In genomic region chr5:98769006-98769255, GRCh38 we compare ENCODE assay signal across 8 cellular contexts. TPM values are rescaled to one million over a fixed set of nuclear protein-coding genes. Genes with fewer than 3 reads are reported as not detected.
DNase-seq lines count a peak whose midpoint lies in the region; ATAC-seq, FAIRE-seq and TF ChIP-seq lines count a peak whose summit lies in the region.

No MANE protein-coding gene starts in this region.

- intact Hi-C loops in activated CD4-positive, alpha-beta T cell treated with anti-CD3 and anti-CD28 coated beads for 36 hours (cut with DNase I, micrococcal nuclease), result loop anchor here (1.0 to 2.0 kb wide), 3 partner anchors 27 to 292 kb away; no protein-coding TSS in a partner anchor
- intact Hi-C loops in activated T-helper 2 cell treated with anti-CD3 and anti-CD28 coated beads, Interferon-gamma antibody, Interleukin-2, Interleukin-4, amounts not matched to agents 10 μg/mL and 5 μg/mL and 100 μg/mL, durations not matched to agents 14 hours and 24 hours and 36 hours (cut with micrococcal nuclease), result loop anchor here (2.0 kb wide), 1 partner anchor 292 kb away; no protein-coding TSS in a partner anchor
- intact Hi-C loops in pancreas (cut with DNase I), result no loop called here

- H3K27ac Mint-ChIP-seq in activated CD4-positive, alpha-beta T cell treated with anti-CD3 and anti-CD28 coated beads for 36 hours, result no peak overlapping the region
- no peak overlapping the region for H3K27ac Mint-ChIP-seq in activated T-helper 2 cell treated with anti-CD3 and anti-CD28 coated beads, Interferon-gamma antibody, Interleukin-2, Interleukin-4, amounts not matched to agents 10 μg/mL and 5 μg/mL and 100 μg/mL, durations not matched to agents 14 hours and 24 hours and 36 hours

- H3K9me3 Mint-ChIP-seq in activated CD4-positive, alpha-beta T cell treated with anti-CD3 and anti-CD28 coated beads for 36 hours (ENCODE audit: low read depth), result no peaks in the 10 kb centered on the region
- H3K9me3 Mint-ChIP-seq in activated T-helper 2 cell treated with anti-CD3 and anti-CD28 coated beads, Interferon-gamma antibody, Interleukin-2, Interleukin-4, amounts not matched to agents 10 μg/mL and 5 μg/mL and 100 μg/mL, durations not matched to agents 14 hours and 24 hours and 36 hours, result no peaks in the 10 kb centered on the region

- FAIRE-seq in pancreas (lab: Jason Lieb, UNC), result no peak
- no peak for FAIRE-seq in GM19239 (lab: Jason Lieb, UNC)

- peaks cover 0 to 9% (median 0%) of the 10 kb centered on the region in 3 donors for H3K4me1 ChIP-seq in pancreas

- peak overlapping the region; percentile 76 for H3K4me3 Mint-ChIP-seq in activated CD4-positive, alpha-beta T cell treated with anti-CD3 and anti-CD28 coated beads for 36 hours
- H3K4me3 Mint-ChIP-seq in activated T-helper 2 cell treated with anti-CD3 and anti-CD28 coated beads, Interferon-gamma antibody, Interleukin-2, Interleukin-4, amounts not matched to agents 10 μg/mL and 5 μg/mL and 100 μg/mL, durations not matched to agents 14 hours and 24 hours and 36 hours (ENCODE audit: low read depth), result peak overlapping the region; percentile 54

- WGBS in pancreas, 2 donors, result 0 to 1% methylated on average over 25 to 29 of the region's 29 CpGs

- TF ChIP-seq CTCF in pancreas (IDR thresholded peaks at IDR 0.05), result peak in 3 of 4 donors; percentile 46 to 51 (median 47)

- H3K27ac ChIP-seq in pancreas, result no peak overlapping the region

- H3K36me3 ChIP-seq in pancreas, result no peaks in the 10 kb centered on the region

- H3K36me3 Mint-ChIP-seq in activated CD4-positive, alpha-beta T cell treated with anti-CD3 and anti-CD28 coated beads for 36 hours (ENCODE audit: low read depth), result no peaks in the 10 kb centered on the region
- H3K36me3 Mint-ChIP-seq in activated T-helper 2 cell treated with anti-CD3 and anti-CD28 coated beads, Interferon-gamma antibody, Interleukin-2, Interleukin-4, amounts not matched to agents 10 μg/mL and 5 μg/mL and 100 μg/mL, durations not matched to agents 14 hours and 24 hours and 36 hours (ENCODE audit: low read depth), result no peaks in the 10 kb centered on the region

- peak overlapping the region; percentile 38 to 87 (median 56) for H3K4me3 ChIP-seq in pancreas

- peaks cover 42% of the 10 kb centered on the region for H3K27me3 Mint-ChIP-seq in activated CD4-positive, alpha-beta T cell treated with anti-CD3 and anti-CD28 coated beads for 36 hours
- H3K27me3 Mint-ChIP-seq in activated T-helper 2 cell treated with anti-CD3 and anti-CD28 coated beads, Interferon-gamma antibody, Interleukin-2, Interleukin-4, amounts not matched to agents 10 μg/mL and 5 μg/mL and 100 μg/mL, durations not matched to agents 14 hours and 24 hours and 36 hours (ENCODE audit: low read depth), result peaks cover 67% of the 10 kb centered on the region

- peak; percentile 70 for DNase-seq in activated CD4-positive, alpha-beta T cell treated with anti-CD3 and anti-CD28 coated beads for 36 hours
- DNase-seq in activated CD4-positive, alpha-beta T cell treated with anti-CD3 and anti-CD28 coated beads for 1 hour, result no peak
- DNase-seq in activated T-helper 2 cell treated with anti-CD3 and anti-CD28 coated beads, Interferon-gamma antibody, Interleukin-2, Interleukin-4, amounts not matched to agents 10 μg/mL and 5 μg/mL and 100 μg/mL, durations not matched to agents 14 hours and 24 hours and 36 hours (ENCODE audit: low spot score), result no peak
- DNase-seq in germinal center (ENCODE audit: low spot score) (peak; percentile 33), pancreas (peak in 2 of 6 donors; percentile 64 to 88), GM19239 (ENCODE audit: insufficient read length, low spot score) (no peak), Ammon's horn (ENCODE audit: low spot score) (no peak), SKM-1 (lab: John Stamatoyannopoulos, UW; ENCODE audit: unreplicated experiment) (no peak)

- H3K27me3 ChIP-seq in pancreas, result peaks cover 0 to 3% (median 0%) of the 10 kb centered on the region in 4 donors

- H3K4me1 Mint-ChIP-seq in activated CD4-positive, alpha-beta T cell treated with anti-CD3 and anti-CD28 coated beads for 36 hours, result peaks cover 37% of the 10 kb centered on the region
- peaks cover 38% of the 10 kb centered on the region for H3K4me1 Mint-ChIP-seq in activated T-helper 2 cell treated with anti-CD3 and anti-CD28 coated beads, Interferon-gamma antibody, Interleukin-2, Interleukin-4, amounts not matched to agents 10 μg/mL and 5 μg/mL and 100 μg/mL, durations not matched to agents 14 hours and 24 hours and 36 hours (ENCODE audit: low read depth)

- ATAC-seq in activated CD4-positive, alpha-beta T cell treated with anti-CD3 and anti-CD28 coated beads for 36 hours, result no peak
- no peak for ATAC-seq in pancreas

- no peaks in the 10 kb centered on the region for H3K9me3 ChIP-seq in pancreas

- POLR2A ChIA-PET in activated CD4-positive, alpha-beta T cell treated with anti-CD3 and anti-CD28 coated beads for 36 hours (lab: Charles Lee), result no interaction called here

- CTCF ChIA-PET in activated CD4-positive, alpha-beta T cell treated with anti-CD3 and anti-CD28 coated beads for 36 hours (lab: Charles Lee), result interaction anchor here (0.8 to 4.4 kb wide), 18 partner anchors 9 to 1603 kb away, joined by 3 to 38 read pairs (median 4); no protein-coding TSS in a partner anchor

RNA-seq across cellular contexts. Expression of gene RGMB, which starts 4.5 kb away (rescaled TPM):
- total RNA-seq in activated CD4-positive, alpha-beta T cell treated with anti-CD3 and anti-CD28 coated beads for 36 hours, result 1 to 10 TPM; 2.8 to 2.9 TPM
- total RNA-seq in activated T-helper 2 cell treated with anti-CD3 and anti-CD28 coated beads, Interferon-gamma antibody, Interleukin-2, Interleukin-4, amounts not matched to agents 10 μg/mL and 5 μg/mL and 100 μg/mL, durations not matched to agents 14 hours and 24 hours and 36 hours, result 0.18 and 0.39 TPM in 2 replicates
- total RNA-seq in pancreas, result 10 to 100 TPM in 2 of 6 donors, 1 to 10 TPM in 4; 6.5 to 15.3 (median 9.1) TPM
- polyA plus RNA-seq in pancreas, result 1 to 10 TPM; 2.7 to 5.2 TPM

Comparison
In these comparisons a context has a peak if more than half of its experiments do, and no peak if none do; other contexts are left out.
1. DNase-seq: peak in activated CD4-positive, alpha-beta T cell treated with anti-CD3 and anti-CD28 coated beads for 36 hours (single experiment) and germinal center (single experiment); none in activated CD4-positive, alpha-beta T cell treated with anti-CD3 and anti-CD28 coated beads for 1 hour (single experiment), activated T-helper 2 cell treated with anti-CD3 and anti-CD28 coated beads, Interferon-gamma antibody, Interleukin-2, Interleukin-4, amounts not matched to agents 10 μg/mL and 5 μg/mL and 100 μg/mL, durations not matched to agents 14 hours and 24 hours and 36 hours (single experiment), GM19239 (single experiment), Ammon's horn (single experiment) and SKM-1 (single experiment).
2. intact Hi-C loops: an anchor here in activated CD4-positive, alpha-beta T cell treated with anti-CD3 and anti-CD28 coated beads for 36 hours (1.0 to 2.0 kb wide) and activated T-helper 2 cell treated with anti-CD3 and anti-CD28 coated beads, Interferon-gamma antibody, Interleukin-2, Interleukin-4, amounts not matched to agents 10 μg/mL and 5 μg/mL and 100 μg/mL, durations not matched to agents 14 hours and 24 hours and 36 hours (2.0 kb wide); none called in pancreas.